In the genomic region with DNA sequence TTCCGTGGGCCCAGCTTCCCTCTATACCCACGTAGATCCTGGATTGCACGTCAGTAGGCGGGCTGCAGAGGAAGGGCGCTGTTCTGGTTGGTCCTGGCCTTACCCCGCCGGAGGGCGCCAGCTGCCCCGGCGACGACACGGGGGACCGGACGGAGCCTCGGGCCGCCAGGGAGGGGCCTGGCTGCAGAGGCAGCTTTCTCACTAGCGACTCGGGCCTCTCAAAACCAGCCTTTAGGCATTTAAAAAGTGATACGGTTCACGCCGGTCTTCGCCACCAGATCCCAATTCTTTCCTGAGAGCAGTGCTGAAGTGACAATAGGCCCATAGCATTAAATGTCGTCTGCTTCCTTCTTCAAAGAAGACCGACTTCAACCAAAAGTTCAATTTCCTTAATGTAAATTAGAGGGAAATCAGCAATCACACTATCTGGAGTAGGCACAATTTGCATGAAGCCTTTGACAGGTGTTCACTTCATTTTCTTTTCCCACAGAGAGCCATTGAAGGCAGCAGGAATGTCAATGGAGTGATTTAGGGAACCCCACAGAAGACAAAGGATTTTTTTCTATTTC, we compare ENCODE assay signal across 8 cellular contexts. TPM values are rescaled to one million over a fixed set of nuclear protein-coding genes. Genes with fewer than 3 reads are reported as not detected.
DNase-seq lines count a peak whose midpoint lies in the region; ATAC-seq and TF ChIP-seq lines count a peak whose summit lies in the region.

No MANE protein-coding gene starts in this region.

- H4K20me1 ChIP-seq in smooth muscle cell (ENCODE audit: low read depth): no peaks in the 10 kb centered on the region

- H3K4me2 ChIP-seq in smooth muscle cell: peak overlapping the region; percentile 81

- peak; percentile 94 for ATAC-seq in GM18868 (IDR thresholded peaks at IDR 0.05; ENCODE audit: unreplicated experiment)
- peak; percentile 96 for ATAC-seq in HG02885 (IDR thresholded peaks at IDR 0.05; ENCODE audit: poor library complexity, unreplicated experiment)

- H3K27ac ChIP-seq in iPS-18a (ENCODE audit: low read length) (no peak overlapping the region), smooth muscle cell (ENCODE audit: low read depth) (no peak overlapping the region)

- H3K9me3 ChIP-seq in iPS-18a (ENCODE audit: control insufficient read depth, low read depth, low read length) (no peaks in the 10 kb centered on the region), smooth muscle cell (replicated peaks; ENCODE audit: low read depth) (no peaks in the 10 kb centered on the region)

- DNase-seq in SK-N-DZ (ENCODE audit: low spot score) (peak; percentile 27), anterior cingulate cortex (lab: John Stamatoyannopoulos, UW) (peak in 45 of 58 donors; percentile 1 to 66 (median 39)), smooth muscle cell (lab: John Stamatoyannopoulos, UW; ENCODE audit: unreplicated experiment) (peak; percentile 9), DMS79 (lab: John Stamatoyannopoulos, UW) (no peak), KG1 (lab: John Stamatoyannopoulos, UW) (no peak)

- H2AFZ ChIP-seq in smooth muscle cell (ENCODE audit: low read depth): peak overlapping the region; percentile 70

- no peaks in the 10 kb centered on the region for H3K79me2 ChIP-seq in smooth muscle cell (ENCODE audit: low read depth)

- H3K36me3 ChIP-seq in iPS-18a (ENCODE audit: control insufficient read depth, low read depth, low read length): no peaks in the 10 kb centered on the region
- H3K36me3 ChIP-seq in smooth muscle cell (ENCODE audit: low read depth): no peaks in the 10 kb centered on the region

- peak overlapping the region; percentile 38 for H3K4me3 ChIP-seq in iPS-18a (ENCODE audit: low read length)
- H3K4me3 ChIP-seq in smooth muscle cell: peak overlapping the region; percentile 32

- no peaks in the 10 kb centered on the region for H3K27me3 ChIP-seq in iPS-18a (ENCODE audit: control insufficient read depth, insufficient read depth, low read length)
- no peaks in the 10 kb centered on the region for H3K27me3 ChIP-seq in smooth muscle cell (ENCODE audit: low read depth)

- H3K9ac ChIP-seq in iPS-18a (ENCODE audit: low read length) (no peak overlapping the region), smooth muscle cell (ENCODE audit: low read depth) (no peak overlapping the region)

- peaks cover 9% of the 10 kb centered on the region for H3K4me1 ChIP-seq in iPS-18a (ENCODE audit: control insufficient read depth, low read depth, low read length)
- H3K4me1 ChIP-seq in smooth muscle cell (ENCODE audit: low read depth): no peaks in the 10 kb centered on the region

- WGBS in smooth muscle cell (ENCODE audit: low lambda C conversion rate): 7% methylated on average over 24 of the region's 24 CpGs

- no peak for TF ChIP-seq CTCF in smooth muscle cell (IDR thresholded peaks at IDR 0.05; ENCODE audit: borderline replicate concordance, insufficient read depth, poor library complexity, severe bottlenecking)

- H3F3A ChIP-seq in smooth muscle cell (ENCODE audit: low read depth): no peaks in the 10 kb centered on the region

RNA-seq across cellular contexts. Expression of a gene that starts 17.6 kb away (rescaled TPM):
- 116 and 132 TPM in 2 replicates for polyA plus RNA-seq in SK-N-DZ (2014; cell fraction: cytosol; rRNA removed)
- polyA plus RNA-seq in SK-N-DZ (2014; cell fraction: nucleus; rRNA removed): 92.7 and 104 TPM in 2 replicates
- total RNA-seq in smooth muscle cell: 69.3 and 76.5 TPM in 2 replicates
- polyA plus RNA-seq in smooth muscle cell: 174 and 200 TPM in 2 replicates

Comparison
In these comparisons a context has a peak if more than half of its experiments do, and no peak if none do; other contexts are left out.
1. DNase-seq: peak in SK-N-DZ (single experiment), anterior cingulate cortex (45 of 58) and smooth muscle cell (single experiment); none in DMS79 (single experiment) and KG1 (single experiment).